ENCODE assay signal across 8 cellular contexts in genomic region chr3:75434276-75434936, GRCh38.
A peak's percentile ranks its signal among the peaks of the same experiment; 100 is the strongest.
DNase-seq lines count a peak whose midpoint lies in the region.
"Not testable (repeated sequence)": the region's sequence is repeated elsewhere in the genome, so short reads cannot be mapped to it uniquely, and the experiment has no call there.

No MANE protein-coding gene starts in this region.

- intact Hi-C loops in dendritic cell treated with granulocyte-macrophage colony-stimulating factor and Interleukin-4, amounts not matched to agents 40 ng/mL and 50 ng/mL, for 4 days (cut with micrococcal nuclease), result loop anchor here (10.0 kb wide), 1 partner anchor 350 kb away; the partner anchor contains the start of gene ZNF717

- not testable (repeated sequence) for H3K9me3 Mint-ChIP-seq in CD8-positive, alpha-beta memory T cell; dendritic cell treated with granulocyte-macrophage colony-stimulating factor and Interleukin-4, amounts not matched to agents 40 ng/mL and 50 ng/mL, for 4 days

- H3K4me1 ChIP-seq in CD8-positive, alpha-beta memory T cell (ENCODE audit: insufficient read depth, low read length); HUES48 (ENCODE audit: control insufficient read depth, insufficient read depth, low read length); iPS DF 6.9 (ENCODE audit: control insufficient read depth, insufficient read depth, low read length); neuron (ENCODE audit: insufficient read depth, low read length): not testable (repeated sequence)

- H3K27me3 ChIP-seq in CD8-positive, alpha-beta memory T cell (ENCODE audit: insufficient read depth, low read length, poor library complexity, severe bottlenecking); HUES48 (ENCODE audit: control insufficient read depth, insufficient read depth, low read length); iPS DF 6.9 (ENCODE audit: control insufficient read depth, insufficient read depth, low read length); neuron (ENCODE audit: insufficient read depth, low read length): not testable (repeated sequence)

- H3K36me3 ChIP-seq in CD8-positive, alpha-beta memory T cell (ENCODE audit: insufficient read depth, low read length); HUES48 (ENCODE audit: control insufficient read depth, insufficient read depth, low read length); iPS DF 6.9 (ENCODE audit: control insufficient read depth, insufficient read depth, low read length); neuron (ENCODE audit: insufficient read depth, low read length): not testable (repeated sequence)

- peaks cover 0 to 33% (median 3%) of the 10 kb centered on the region in 3 donors for H3K36me3 Mint-ChIP-seq in CD8-positive, alpha-beta memory T cell
- H3K36me3 Mint-ChIP-seq in dendritic cell treated with granulocyte-macrophage colony-stimulating factor and Interleukin-4, amounts not matched to agents 40 ng/mL and 50 ng/mL, for 4 days (ENCODE audit: low read depth), result peaks cover 26% of the 10 kb centered on the region

- peak in 1 of 5 donors; percentile 7 for DNase-seq in CD8-positive, alpha-beta memory T cell
- DNase-seq in RPMI7951 (ENCODE audit: low read depth), result peak; percentile 65
- peak; percentile 8 for DNase-seq in activated T-cell treated with anti-CD3 and anti-CD28 coated beads for 48 hours (ENCODE audit: low read depth)
- DNase-seq in iPS DF 6.9 (ENCODE audit: low read depth, low spot score), result not testable (repeated sequence)
- DNase-seq in stromal cell of bone marrow (ENCODE audit: low read depth), result peak; percentile 53

- H3K27ac Mint-ChIP-seq in CD8-positive, alpha-beta memory T cell, result peak overlapping the region; percentile 81 to 96 (median 90)
- H3K27ac Mint-ChIP-seq in dendritic cell treated with granulocyte-macrophage colony-stimulating factor and Interleukin-4, amounts not matched to agents 40 ng/mL and 50 ng/mL, for 4 days, result peak overlapping the region; percentile 97

- not testable (repeated sequence) for H3K27ac ChIP-seq in CD8-positive, alpha-beta memory T cell (ENCODE audit: low read depth, low read length); iPS DF 6.9 (ENCODE audit: low read length)
- H3K27ac ChIP-seq in HUES48 (ENCODE audit: low read depth, low read length), result peak overlapping the region; percentile 72

- peak overlapping the region; percentile 80 for H2AFZ ChIP-seq in neuron (ENCODE audit: low read depth, low read length)

- H3K4me3 Mint-ChIP-seq in CD8-positive, alpha-beta memory T cell, result peak overlapping the region; percentile 83 to 100 (median 100)
- H3K4me3 Mint-ChIP-seq in dendritic cell treated with granulocyte-macrophage colony-stimulating factor and Interleukin-4, amounts not matched to agents 40 ng/mL and 50 ng/mL, for 4 days, result peak overlapping the region; percentile 96

- no CpG with 5 or more reads among the region's 35 CpGs for WGBS in iPS DF 6.9 (ENCODE audit: insufficient coverage, insufficient read length)

- H3K9ac ChIP-seq in HUES48 (ENCODE audit: low read depth, low read length), result peak overlapping the region; percentile 72

- not testable (repeated sequence) for H3K9me3 ChIP-seq in CD8-positive, alpha-beta memory T cell (ENCODE audit: low read length); HUES48 (ENCODE audit: control insufficient read depth, insufficient read depth, low read length); iPS DF 6.9 (ENCODE audit: control insufficient read depth, insufficient read depth, low read length); neuron (ENCODE audit: low read length)

- H3K27me3 Mint-ChIP-seq in CD8-positive, alpha-beta memory T cell; dendritic cell treated with granulocyte-macrophage colony-stimulating factor and Interleukin-4, amounts not matched to agents 40 ng/mL and 50 ng/mL, for 4 days: not testable (repeated sequence)

- peak overlapping the region; percentile 34 for H3K4me3 ChIP-seq in CD8-positive, alpha-beta memory T cell (ENCODE audit: low read length)
- H3K4me3 ChIP-seq in HUES48 (ENCODE audit: low read depth, low read length), result peak overlapping the region; percentile 81
- peak overlapping the region; percentile 70; the same call in 1 of the 2 replicates for H3K4me3 ChIP-seq in iPS DF 6.9 (ENCODE audit: low read length)
- peak overlapping the region; percentile 58 for H3K4me3 ChIP-seq in neuron (ENCODE audit: low read length)

- POLR2A ChIA-PET in CD8-positive, alpha-beta memory T cell (lab: Charles Lee), result not testable (repeated sequence)

- CTCF ChIA-PET in CD8-positive, alpha-beta memory T cell (lab: Charles Lee), result not testable (repeated sequence)

- H3K4me1 Mint-ChIP-seq in CD8-positive, alpha-beta memory T cell, result peaks cover 16 to 18% (median 16%) of the 10 kb centered on the region in 3 donors
- H3K4me1 Mint-ChIP-seq in dendritic cell treated with granulocyte-macrophage colony-stimulating factor and Interleukin-4, amounts not matched to agents 40 ng/mL and 50 ng/mL, for 4 days (ENCODE audit: low read depth), result peaks cover 28% of the 10 kb centered on the region
